ENCODE assay signal across 1 cellular context in the genomic region with DNA sequence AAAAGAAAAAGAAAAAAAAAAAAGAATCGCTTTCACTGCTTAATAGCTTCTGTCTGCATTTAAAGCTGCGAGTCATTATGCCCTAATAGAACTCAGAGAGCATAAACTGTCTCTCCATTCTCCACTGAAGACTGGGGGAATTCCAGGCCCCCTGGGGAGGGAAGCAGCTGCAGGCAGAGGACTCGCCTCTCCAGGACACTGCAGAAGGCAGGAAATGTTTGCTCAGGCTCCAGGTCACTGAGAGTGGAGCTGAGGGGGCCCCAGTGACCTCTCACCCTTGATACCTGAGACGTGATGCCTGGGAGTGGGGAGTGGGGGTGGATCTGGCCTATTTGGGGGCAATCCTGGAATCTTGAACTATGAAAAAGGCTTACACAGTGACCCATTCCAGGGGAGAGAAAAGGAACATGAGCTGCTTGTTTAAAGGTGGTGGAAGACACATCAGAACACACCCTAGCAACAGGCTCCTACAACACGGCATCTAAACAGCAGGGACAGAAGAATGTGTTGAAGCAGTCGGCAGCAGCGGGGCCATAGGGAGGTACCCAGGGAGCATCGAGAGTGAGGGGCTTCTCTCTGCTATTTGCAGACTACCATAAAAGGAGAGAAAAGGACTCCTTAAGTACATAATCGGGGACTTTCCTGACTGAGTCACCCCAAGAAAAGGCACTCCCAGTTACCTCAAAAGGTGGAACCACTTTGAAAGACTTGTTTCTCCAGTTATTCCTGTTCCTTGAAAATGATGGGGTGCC.
TF ChIP-seq lines count a peak whose summit lies in the region.

No MANE protein-coding gene starts in this region.

TF ChIP-seq in GM23338, 12 proteins besides CTCF, POLR2A, EP300 and RAD21:
- TF ChIP-seq, protein P1, sequence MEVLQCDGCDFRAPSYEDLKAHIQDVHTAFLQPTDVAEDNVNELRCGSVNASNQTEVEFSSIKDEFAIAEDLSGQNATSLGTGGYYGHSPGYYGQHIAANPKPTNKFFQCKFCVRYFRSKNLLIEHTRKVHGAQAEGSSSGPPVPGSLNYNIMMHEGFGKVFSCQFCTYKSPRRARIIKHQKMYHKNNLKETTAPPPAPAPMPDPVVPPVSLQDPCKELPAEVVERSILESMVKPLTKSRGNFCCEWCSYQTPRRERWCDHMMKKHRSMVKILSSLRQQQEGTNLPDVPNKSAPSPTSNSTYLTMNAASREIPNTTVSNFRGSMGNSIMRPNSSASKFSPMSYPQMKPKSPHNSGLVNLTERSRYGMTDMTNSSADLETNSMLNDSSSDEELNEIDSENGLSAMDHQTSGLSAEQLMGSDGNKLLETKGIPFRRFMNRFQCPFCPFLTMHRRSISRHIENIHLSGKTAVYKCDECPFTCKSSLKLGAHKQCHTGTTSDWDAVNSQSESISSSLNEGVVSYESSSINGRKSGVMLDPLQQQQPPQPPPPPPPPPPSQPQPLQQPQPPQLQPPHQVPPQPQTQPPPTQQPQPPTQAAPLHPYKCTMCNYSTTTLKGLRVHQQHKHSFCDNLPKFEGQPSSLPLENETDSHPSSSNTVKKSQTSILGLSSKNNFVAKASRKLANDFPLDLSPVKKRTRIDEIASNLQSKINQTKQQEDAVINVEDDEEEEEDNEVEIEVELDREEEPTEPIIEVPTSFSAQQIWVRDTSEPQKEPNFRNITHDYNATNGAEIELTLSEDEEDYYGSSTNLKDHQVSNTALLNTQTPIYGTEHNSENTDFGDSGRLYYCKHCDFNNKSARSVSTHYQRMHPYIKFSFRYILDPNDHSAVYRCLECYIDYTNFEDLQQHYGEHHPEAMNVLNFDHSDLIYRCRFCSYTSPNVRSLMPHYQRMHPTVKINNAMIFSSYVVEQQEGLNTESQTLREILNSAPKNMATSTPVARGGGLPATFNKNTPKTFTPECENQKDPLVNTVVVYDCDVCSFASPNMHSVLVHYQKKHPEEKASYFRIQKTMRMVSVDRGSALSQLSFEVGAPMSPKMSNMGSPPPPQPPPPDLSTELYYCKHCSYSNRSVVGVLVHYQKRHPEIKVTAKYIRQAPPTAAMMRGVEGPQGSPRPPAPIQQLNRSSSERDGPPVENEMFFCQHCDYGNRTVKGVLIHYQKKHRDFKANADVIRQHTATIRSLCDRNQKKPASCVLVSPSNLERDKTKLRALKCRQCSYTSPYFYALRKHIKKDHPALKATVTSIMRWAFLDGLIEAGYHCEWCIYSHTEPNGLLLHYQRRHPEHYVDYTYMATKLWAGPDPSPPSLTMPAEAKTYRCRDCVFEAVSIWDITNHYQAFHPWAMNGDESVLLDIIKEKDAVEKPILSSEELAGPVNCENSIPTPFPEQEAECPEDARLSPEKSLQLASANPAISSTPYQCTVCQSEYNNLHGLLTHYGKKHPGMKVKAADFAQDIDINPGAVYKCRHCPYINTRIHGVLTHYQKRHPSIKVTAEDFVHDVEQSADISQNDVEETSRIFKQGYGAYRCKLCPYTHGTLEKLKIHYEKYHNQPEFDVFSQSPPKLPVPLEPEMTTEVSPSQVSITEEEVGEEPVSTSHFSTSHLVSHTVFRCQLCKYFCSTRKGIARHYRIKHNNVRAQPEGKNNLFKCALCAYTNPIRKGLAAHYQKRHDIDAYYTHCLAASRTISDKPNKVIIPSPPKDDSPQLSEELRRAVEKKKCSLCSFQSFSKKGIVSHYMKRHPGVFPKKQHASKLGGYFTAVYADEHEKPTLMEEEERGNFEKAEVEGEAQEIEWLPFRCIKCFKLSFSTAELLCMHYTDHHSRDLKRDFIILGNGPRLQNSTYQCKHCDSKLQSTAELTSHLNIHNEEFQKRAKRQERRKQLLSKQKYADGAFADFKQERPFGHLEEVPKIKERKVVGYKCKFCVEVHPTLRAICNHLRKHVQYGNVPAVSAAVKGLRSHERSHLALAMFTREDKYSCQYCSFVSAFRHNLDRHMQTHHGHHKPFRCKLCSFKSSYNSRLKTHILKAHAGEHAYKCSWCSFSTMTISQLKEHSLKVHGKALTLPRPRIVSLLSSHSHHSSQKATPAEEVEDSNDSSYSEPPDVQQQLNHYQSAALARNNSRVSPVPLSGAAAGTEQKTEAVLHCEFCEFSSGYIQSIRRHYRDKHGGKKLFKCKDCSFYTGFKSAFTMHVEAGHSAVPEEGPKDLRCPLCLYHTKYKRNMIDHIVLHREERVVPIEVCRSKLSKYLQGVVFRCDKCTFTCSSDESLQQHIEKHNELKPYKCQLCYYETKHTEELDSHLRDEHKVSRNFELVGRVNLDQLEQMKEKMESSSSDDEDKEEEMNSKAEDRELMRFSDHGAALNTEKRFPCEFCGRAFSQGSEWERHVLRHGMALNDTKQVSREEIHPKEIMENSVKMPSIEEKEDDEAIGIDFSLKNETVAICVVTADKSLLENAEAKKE (CRISPR knock-in tag; IDR thresholded peaks at IDR 0.05), result peak; percentile 22; the same call in 1 of the 2 replicates
- peak; percentile 38; the same call in 1 of the 2 replicates for TF ChIP-seq NANOG (IDR thresholded peaks at IDR 0.05; ENCODE audit: borderline replicate concordance)
